In genomic region chr5:124906339-124907097, GRCh38 we compare ENCODE assay signal across 9 cellular contexts.
DNase-seq lines count a peak whose midpoint lies in the region; ATAC-seq, FAIRE-seq and TF ChIP-seq lines count a peak whose summit lies in the region.
"Had no signal": no experiment of that assay in that cellular context is flagged by ENCODE, and none has a peak within 500 bp of the region (broad histone marks: within the 10 kb centered on the region; RNA-seq: fewer than 3 reads in every experiment).

No MANE protein-coding gene starts in this region.

- WGBS in GM12878 (ENCODE audit: insufficient coverage, insufficient replicate concordance, low lambda C conversion rate, missing lambda C conversion rate): 78% methylated on average over 6 of the region's 6 CpGs

- SMC1A ChIA-PET in GM12878 (lab: Charles Lee; ENCODE audit: uncharacterized antibody, unreplicated experiment): interaction anchor here (4.1 to 7.4 kb wide), 3 partner anchors 14 to 158 kb away, joined by 45 to 166 read pairs (median 65); no protein-coding TSS in a partner anchor

- no peak overlapping the region for H3K4me3 Mint-ChIP-seq in activated CD4-positive, alpha-beta T cell treated with anti-CD3 and anti-CD28 coated beads, Interleukin-2, amount 10 ng/mL, durations not matched to agents 7 days and 5 days
- H3K4me3 Mint-ChIP-seq: central memory CD8-positive, alpha-beta T cell had no signal

- peak overlapping the region in 4 of 10 experiments; percentile 3 to 4 (median 4); a peak in 4 of 20 replicates for H3K4me3 ChIP-seq in BLaER1 treated with 17β-estradiol and CSF1 and Interleukin-3, amounts not matched to agents 10 nM and 100 nM
- H3K4me3 ChIP-seq in GM12878: no peak overlapping the region

- in situ Hi-C loops in GM12878 (cut with MboI): no loop called here

- H3K79me2 ChIP-seq in GM12878 (ENCODE audit: control insufficient read depth, insufficient read depth, low read length): no peaks in the 10 kb centered on the region

- no TSS peak for BruUV-seq in GM12878 (replicated peaks; lab: Mats Ljungman, UMichigan)

- H3K9me3 ChIP-seq in BLaER1 treated with 17β-estradiol and CSF1 and Interleukin-3, amounts not matched to agents 10 nM and 100 nM (replicated peaks in 1 of 11): peaks cover 0 to 19% (median 5%) of the 10 kb centered on the region in 11 experiments; a peak in 6 of 22 replicates
- peaks cover 2% of the 10 kb centered on the region; the same call in 1 of the 3 replicates for H3K9me3 ChIP-seq in GM12878 (replicated peaks; ENCODE audit: control insufficient read depth, insufficient read depth, low read length)

- H3K4me1 Mint-ChIP-seq in activated CD4-positive, alpha-beta T cell treated with anti-CD3 and anti-CD28 coated beads, Interleukin-2, amount 10 ng/mL, durations not matched to agents 7 days and 5 days: peaks cover 10% of the 10 kb centered on the region
- H3K4me1 Mint-ChIP-seq: central memory CD8-positive, alpha-beta T cell had no signal

- POLR2A ChIA-PET in GM12878 (lab: Charles Lee): interaction anchor here (0.6 to 1.0 kb wide), 2 partner anchors 159 to 166 kb away, joined by 3 to 4 read pairs; no protein-coding TSS in a partner anchor
- POLR2A ChIA-PET in activated CD4-positive, alpha-beta T cell treated with anti-CD3 and anti-CD28 coated beads, Interleukin-2, amount 10 ng/mL, durations not matched to agents 7 days and 5 days (lab: Charles Lee): no interaction called here

- H3K36me3 ChIP-seq in BLaER1 treated with 17β-estradiol and CSF1 and Interleukin-3, amounts not matched to agents 10 nM and 100 nM: no peaks in the 10 kb centered on the region
- no peaks in the 10 kb centered on the region for H3K36me3 ChIP-seq in GM12878 (ENCODE audit: control insufficient read depth in 2 of 2, insufficient read depth in 2 of 2, low read length in 1 of 2)

- TF ChIP-seq POLR2A in GM12878 (IDR thresholded peaks at IDR 0.05; ENCODE audit: low read depth, low read length): no peak

- no peak for FAIRE-seq in GM12878 (lab: Jason Lieb, UNC)

- TF ChIP-seq CTCF in GM12878 (IDR thresholded peaks at IDR 0.05 in 2 of 3, conservative IDR thresholded peaks at IDR 0.05 in 1 of 3; ENCODE audit: control insufficient read depth in 2 of 3, extremely low read depth in 1 of 3, insufficient read depth in 1 of 3, low read depth in 3 of 3, low read length in 3 of 3): no peak

- intact Hi-C loops in GM12878 (cut with micrococcal nuclease; ENCODE audit: unreplicated experiment): loop anchor here (5.0 to 10.0 kb wide), 3 partner anchors 46 to 452 kb away; no protein-coding TSS in a partner anchor

- H3K4me1 ChIP-seq in BLaER1 treated with 17β-estradiol and CSF1 and Interleukin-3, amounts not matched to agents 10 nM and 100 nM: peaks cover 65 to 100% (median 97%) of the 10 kb centered on the region in 10 experiments
- H3K4me1 ChIP-seq in GM12878 (ENCODE audit: control insufficient read depth, insufficient read depth, low read length): peaks cover 40% of the 10 kb centered on the region

- CTCF ChIA-PET in GM12878 (lab: Yijun Ruan, JAX): no interaction called here
- CTCF ChIA-PET in activated CD4-positive, alpha-beta T cell treated with anti-CD3 and anti-CD28 coated beads, Interleukin-2, amount 10 ng/mL, durations not matched to agents 7 days and 5 days (lab: Charles Lee): interaction anchor here (0.6 kb wide), 1 partner anchor 8 kb away, joined by 3 read pairs; no protein-coding TSS in a partner anchor

- peak overlapping the region in 8 of 11 experiments; percentile 35 to 80 (median 60); a peak in 16 of 22 replicates for H3K27ac ChIP-seq in BLaER1 treated with 17β-estradiol and CSF1 and Interleukin-3, amounts not matched to agents 10 nM and 100 nM
- no peak overlapping the region for H3K27ac ChIP-seq in GM12878 (ENCODE audit: control insufficient read depth, insufficient read depth)

- H3K27ac Mint-ChIP-seq in activated CD4-positive, alpha-beta T cell treated with anti-CD3 and anti-CD28 coated beads, Interleukin-2, amount 10 ng/mL, durations not matched to agents 7 days and 5 days: no peak overlapping the region

- TF ChIP-seq RAD21 in GM12878 (IDR thresholded peaks at IDR 0.05; ENCODE audit: insufficient read depth, low read depth, low read length): no peak

- H3K27me3 ChIP-seq in BLaER1 treated with 17β-estradiol and CSF1 and Interleukin-3, amounts not matched to agents 10 nM and 100 nM: no peaks in the 10 kb centered on the region; a peak in 1 of 22 replicates
- no peaks in the 10 kb centered on the region for H3K27me3 ChIP-seq in GM12878 (replicated peaks in 1 of 2; ENCODE audit: control insufficient read depth in 2 of 2, insufficient read depth in 2 of 2, low read length in 1 of 2)

- H2AFZ ChIP-seq in GM12878 (ENCODE audit: control insufficient read depth, low read depth, low read length): peak overlapping the region; percentile 13; the same call in 1 of the 2 replicates

- peak; percentile 67 for DNase-seq in NCI-H1105 treated with DMSO at 0.1 percent for 48 hours (lab: John Stamatoyannopoulos, UW)
- no peak for DNase-seq in GM12878 (ENCODE audit: low read depth, low spot score)
- peak; percentile 75 for DNase-seq in iris pigment epithelial cell (ENCODE audit: low read depth)
- DNase-seq in smooth muscle cell of the brain vasculature (ENCODE audit: low read depth, low spot score): peak; percentile 46
- no peak for DNase-seq in stimulated activated naive CD8-positive, alpha-beta T cell treated with anti-CD3 and anti-CD28 coated beads, Interleukin-15, Interleukin-2, amounts not matched to agents 100 U/mL and 50 U/mL, for 24 hours
- DNase-seq in activated CD4-positive, alpha-beta T cell treated with anti-CD3 and anti-CD28 coated beads, Interleukin-2, amount 10 ng/mL, durations not matched to agents 7 days and 5 days: no peak

- TF ChIP-seq EP300 in GM12878 (IDR thresholded peaks at IDR 0.05; ENCODE audit: borderline replicate concordance in 1 of 2, control insufficient read depth in 1 of 2, low read depth in 2 of 2, low read length in 2 of 2): no peak

- no peaks in the 10 kb centered on the region for H3K36me3 Mint-ChIP-seq in activated CD4-positive, alpha-beta T cell treated with anti-CD3 and anti-CD28 coated beads, Interleukin-2, amount 10 ng/mL, durations not matched to agents 7 days and 5 days (ENCODE audit: low read depth)

- peak overlapping the region in 8 of 11 experiments; percentile 3 to 66 (median 32); a peak in 9 of 22 replicates for H3K9ac ChIP-seq in BLaER1 treated with 17β-estradiol and CSF1 and Interleukin-3, amounts not matched to agents 10 nM and 100 nM
- no peak overlapping the region for H3K9ac ChIP-seq in GM12878 (ENCODE audit: control insufficient read depth, insufficient read depth, low read length)

- ATAC-seq in GM12878 (no peak), HG03135 (IDR thresholded peaks at IDR 0.05; ENCODE audit: unreplicated experiment) (no peak)
- ATAC-seq in stimulated activated naive CD8-positive, alpha-beta T cell treated with anti-CD3 and anti-CD28 coated beads, Interleukin-15, Interleukin-2, amounts not matched to agents 100 U/mL and 50 U/mL, for 24 hours: no peak

- H3K4me2 ChIP-seq in BLaER1 treated with 17β-estradiol and CSF1 and Interleukin-3, amounts not matched to agents 10 nM and 100 nM: peak overlapping the region; percentile 67 to 86 (median 78)
- no peak overlapping the region for H3K4me2 ChIP-seq in GM12878 (ENCODE audit: control insufficient read depth, insufficient read depth)

- no peaks in the 10 kb centered on the region for H4K20me1 ChIP-seq in BLaER1 treated with 17β-estradiol and CSF1 and Interleukin-3, amounts not matched to agents 10 nM and 100 nM
- no peaks in the 10 kb centered on the region for H4K20me1 ChIP-seq in GM12878 (ENCODE audit: control insufficient read depth, insufficient read depth)

- H3K9me3 Mint-ChIP-seq in activated CD4-positive, alpha-beta T cell treated with anti-CD3 and anti-CD28 coated beads, Interleukin-2, amount 10 ng/mL, durations not matched to agents 7 days and 5 days: no peaks in the 10 kb centered on the region

- peaks cover 2% of the 10 kb centered on the region for H3K27me3 Mint-ChIP-seq in activated CD4-positive, alpha-beta T cell treated with anti-CD3 and anti-CD28 coated beads, Interleukin-2, amount 10 ng/mL, durations not matched to agents 7 days and 5 days
- H3K27me3 Mint-ChIP-seq: central memory CD8-positive, alpha-beta T cell had no signal

- RAD21 ChIA-PET in GM12878 (lab: Charles Lee; ENCODE audit: unreplicated experiment): interaction anchor here (4.2 to 7.9 kb wide), 2 partner anchors 15 to 30 kb away, joined by 40 to 190 read pairs; no protein-coding TSS in a partner anchor

TF ChIP-seq in GM12878, 131 proteins besides CTCF, POLR2A, EP300 and RAD21 (continues in another document):
- TF ChIP-seq, protein P1, sequence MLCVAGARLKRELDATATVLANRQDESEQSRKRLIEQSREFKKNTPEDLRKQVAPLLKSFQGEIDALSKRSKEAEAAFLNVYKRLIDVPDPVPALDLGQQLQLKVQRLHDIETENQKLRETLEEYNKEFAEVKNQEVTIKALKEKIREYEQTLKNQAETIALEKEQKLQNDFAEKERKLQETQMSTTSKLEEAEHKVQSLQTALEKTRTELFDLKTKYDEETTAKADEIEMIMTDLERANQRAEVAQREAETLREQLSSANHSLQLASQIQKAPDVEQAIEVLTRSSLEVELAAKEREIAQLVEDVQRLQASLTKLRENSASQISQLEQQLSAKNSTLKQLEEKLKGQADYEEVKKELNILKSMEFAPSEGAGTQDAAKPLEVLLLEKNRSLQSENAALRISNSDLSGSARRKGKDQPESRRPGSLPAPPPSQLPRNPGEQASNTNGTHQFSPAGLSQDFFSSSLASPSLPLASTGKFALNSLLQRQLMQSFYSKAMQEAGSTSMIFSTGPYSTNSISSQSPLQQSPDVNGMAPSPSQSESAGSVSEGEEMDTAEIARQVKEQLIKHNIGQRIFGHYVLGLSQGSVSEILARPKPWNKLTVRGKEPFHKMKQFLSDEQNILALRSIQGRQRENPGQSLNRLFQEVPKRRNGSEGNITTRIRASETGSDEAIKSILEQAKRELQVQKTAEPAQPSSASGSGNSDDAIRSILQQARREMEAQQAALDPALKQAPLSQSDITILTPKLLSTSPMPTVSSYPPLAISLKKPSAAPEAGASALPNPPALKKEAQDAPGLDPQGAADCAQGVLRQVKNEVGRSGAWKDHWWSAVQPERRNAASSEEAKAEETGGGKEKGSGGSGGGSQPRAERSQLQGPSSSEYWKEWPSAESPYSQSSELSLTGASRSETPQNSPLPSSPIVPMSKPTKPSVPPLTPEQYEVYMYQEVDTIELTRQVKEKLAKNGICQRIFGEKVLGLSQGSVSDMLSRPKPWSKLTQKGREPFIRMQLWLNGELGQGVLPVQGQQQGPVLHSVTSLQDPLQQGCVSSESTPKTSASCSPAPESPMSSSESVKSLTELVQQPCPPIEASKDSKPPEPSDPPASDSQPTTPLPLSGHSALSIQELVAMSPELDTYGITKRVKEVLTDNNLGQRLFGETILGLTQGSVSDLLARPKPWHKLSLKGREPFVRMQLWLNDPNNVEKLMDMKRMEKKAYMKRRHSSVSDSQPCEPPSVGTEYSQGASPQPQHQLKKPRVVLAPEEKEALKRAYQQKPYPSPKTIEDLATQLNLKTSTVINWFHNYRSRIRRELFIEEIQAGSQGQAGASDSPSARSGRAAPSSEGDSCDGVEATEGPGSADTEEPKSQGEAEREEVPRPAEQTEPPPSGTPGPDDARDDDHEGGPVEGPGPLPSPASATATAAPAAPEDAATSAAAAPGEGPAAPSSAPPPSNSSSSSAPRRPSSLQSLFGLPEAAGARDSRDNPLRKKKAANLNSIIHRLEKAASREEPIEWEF (IDR thresholded peaks at IDR 0.05; ENCODE audit: insufficient replicate concordance, low read depth, low read length): no peak
- TF ChIP-seq STAT1 (conservative IDR thresholded peaks at IDR 0.05): no peak

Comparison
In these comparisons a context has a peak if more than half of its experiments do, and no peak if none do; other contexts are left out.
1. DNase-seq: peak in NCI-H1105 treated with DMSO at 0.1 percent for 48 hours (single experiment), iris pigment epithelial cell (single experiment) and smooth muscle cell of the brain vasculature (single experiment); none in GM12878 (single experiment), stimulated activated naive CD8-positive, alpha-beta T cell treated with anti-CD3 and anti-CD28 coated beads, Interleukin-15, Interleukin-2, amounts not matched to agents 100 U/mL and 50 U/mL, for 24 hours (single experiment) and activated CD4-positive, alpha-beta T cell treated with anti-CD3 and anti-CD28 coated beads, Interleukin-2, amount 10 ng/mL, durations not matched to agents 7 days and 5 days (single experiment).